Comparison of ENCODE assay signal across 10 cellular contexts in the genomic region with DNA sequence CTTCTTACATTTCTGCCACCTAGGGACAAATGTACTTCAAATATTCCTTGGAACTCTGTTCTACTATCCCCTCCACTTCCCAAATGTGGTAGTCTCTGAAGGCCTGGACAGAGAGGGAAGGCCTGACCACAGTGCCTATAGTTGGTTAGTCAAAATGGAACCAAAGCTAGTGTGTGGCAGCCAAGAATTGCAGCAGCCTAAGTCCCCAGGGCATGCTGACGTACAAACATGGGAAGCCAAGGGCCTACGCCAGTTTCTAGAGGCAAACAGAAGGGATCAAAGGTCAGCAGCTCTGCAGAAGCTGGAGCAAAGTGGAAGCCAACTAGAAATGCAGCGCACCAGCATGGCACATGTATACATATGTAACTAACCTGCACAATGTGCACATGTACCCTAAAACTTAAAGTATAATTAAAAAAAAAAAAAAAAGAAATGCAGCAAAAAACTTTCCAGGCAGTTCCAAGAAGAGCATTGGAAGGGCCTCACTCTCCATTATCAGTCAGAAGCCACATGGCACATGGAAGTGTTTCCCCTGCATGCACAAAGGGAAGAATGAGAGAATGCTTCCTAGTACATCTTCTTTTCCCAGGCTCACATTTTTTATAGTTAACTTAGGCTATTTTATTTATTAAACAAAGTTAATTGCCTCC. TPM values are rescaled to one million over a fixed set of nuclear protein-coding genes. Genes with fewer than 3 reads are reported as not detected.
DNase-seq lines count a peak whose midpoint lies in the region; ATAC-seq, FAIRE-seq and TF ChIP-seq lines count a peak whose summit lies in the region.
"Had no signal": no experiment of that assay in that cellular context is flagged by ENCODE, and none has a peak within 500 bp of the region (broad histone marks: within the 10 kb centered on the region; RNA-seq: fewer than 3 reads in every experiment).

No MANE protein-coding gene starts in this region.

- intact Hi-C loops in HepG2 (cut with micrococcal nuclease; ENCODE audit: unreplicated experiment) (loop anchor here (5.0 kb wide), 2 partner anchors 37 to 108 kb away; no protein-coding TSS in a partner anchor), upper lobe of right lung (cut with DNase I) (no loop called here)

- no peak overlapping the region for H3K4me3 ChIP-seq in brain microvascular endothelial cell (ENCODE audit: low read depth, low read length)
- peak overlapping the region in 1 of 3 experiments; percentile 29; a peak in 1 of 6 replicates for H3K4me3 ChIP-seq in HepG2 (replicated peaks in 1 of 3; ENCODE audit: insufficient read depth in 1 of 3, low read depth in 2 of 3, low read length in 3 of 3)
- no peak overlapping the region for H3K4me3 ChIP-seq in tibial nerve
- no peak overlapping the region for H3K4me3 ChIP-seq in upper lobe of right lung

- H2AFZ ChIP-seq in HepG2 (ENCODE audit: low read length) = no peak overlapping the region

- H3K36me3 ChIP-seq in brain microvascular endothelial cell (replicated peaks) (no peaks in the 10 kb centered on the region), HepG2 (replicated peaks in 1 of 2; ENCODE audit: control insufficient read depth in 1 of 2, insufficient read depth in 2 of 2, low read length in 2 of 2) (no peaks in the 10 kb centered on the region), tibial nerve (no peaks in the 10 kb centered on the region), upper lobe of right lung (no peaks in the 10 kb centered on the region)

- no peak for TF ChIP-seq POLR2A in HepG2 (IDR thresholded peaks at IDR 0.05; ENCODE audit: insufficient read depth in 1 of 2, low read depth in 2 of 2, low read length in 2 of 2)
- no peak for TF ChIP-seq POLR2A in tibial nerve (IDR thresholded peaks at IDR 0.05)

- no peak overlapping the region for H3K9ac ChIP-seq in HepG2 (ENCODE audit: insufficient read depth, low read depth, low read length)

- TF ChIP-seq EP300 in HepG2 (IDR thresholded peaks at IDR 0.05; ENCODE audit: low read depth in 2 of 2, low read length in 2 of 2) (no peak), HepG2 (CRISPR knock-in tag; IDR thresholded peaks at IDR 0.05; ENCODE audit: borderline replicate concordance) (no peak), tibial nerve (IDR thresholded peaks at IDR 0.05) (peak in 1 of 2 donors; percentile 80)

- POLR2A ChIA-PET in HepG2 (lab: Yijun Ruan, JAX) = interaction anchor here (1.1 to 3.6 kb wide), 3 partner anchors 40 to 111 kb away, joined by 3 to 28 read pairs (median 3); a partner anchor contains a TSS

- CTCF ChIA-PET in HepG2 (lab: Yijun Ruan, JAX; ENCODE audit: low intra/inter-chr PET ratio, low total read pairs) = no interaction called here

- FAIRE-seq in HepG2 (lab: Jason Lieb, UNC) = peak; percentile 83
- FAIRE-seq: keratinocyte had no signal

- H3K27ac ChIP-seq in brain microvascular endothelial cell = no peak overlapping the region
- peak overlapping the region; percentile 0 for H3K27ac ChIP-seq in HepG2 (ENCODE audit: extremely low read length, insufficient read depth, low read length)
- H3K27ac ChIP-seq in tibial nerve = peak overlapping the region in 2 of 4 donors; percentile 46 to 68
- no peak overlapping the region for H3K27ac ChIP-seq in upper lobe of right lung

- WGBS in HepG2 (ENCODE audit: low lambda C conversion rate) = 0% methylated on average over 3 of the region's 3 CpGs
- whole genome bisulfite sequencing in tibial nerve, 2 donors = 26% methylated on average over 3 of the region's 3 CpGs

- peak overlapping the region; percentile 55 for H3K4me2 ChIP-seq in HepG2 (ENCODE audit: low read depth, low read length)

- in situ Hi-C loops in brain microvascular endothelial cell (cut with HindIII; ENCODE audit: low pct_ligation_motif_present, low sequenced_read_pairs) = no loop called here
- in situ Hi-C loops in HepG2 (cut with HindIII; ENCODE audit: extremely low pct_ligation_motif_present, low pct_unique_long_range_greater_than_20kb) = no loop called here

- no TSS peak for BruUV-seq in HepG2 (replicated peaks; lab: Mats Ljungman, UMichigan)

- no peaks in the 10 kb centered on the region for H3K79me2 ChIP-seq in HepG2 (ENCODE audit: insufficient read depth, low read length)

- peak; percentile 91 for ATAC-seq in HepG2
- no peak for ATAC-seq in HG03135 (IDR thresholded peaks at IDR 0.05; ENCODE audit: unreplicated experiment)
- no peak for ATAC-seq in upper lobe of right lung

- peak; percentile 20 for DNase-seq in NCI-H1436 (lab: John Stamatoyannopoulos, UW)
- no peak for DNase-seq in NCI-H1436 treated with DMSO at 0.1 percent for 48 hours (lab: John Stamatoyannopoulos, UW)
- peak; percentile 40 for DNase-seq in brain microvascular endothelial cell
- peak; percentile 83 for DNase-seq in HepG2 (ENCODE audit: low spot score)
- DNase-seq in tibial nerve (ENCODE audit: low spot score in 2 of 2) = peak; percentile 69
- no peak for DNase-seq in upper lobe of right lung
- no peak for DNase-seq in SW480 (ENCODE audit: low spot score)
- DNase-seq: activated CD8-positive, alpha-beta memory T cell treated with anti-CD3 and anti-CD28 coated beads, Interleukin-2, amount 50 U/mL, for 48 hours had no signal

- H3K4me1 ChIP-seq in HepG2 (ENCODE audit: insufficient read depth, low read length) (peaks cover 49% of the 10 kb centered on the region), tibial nerve (peaks cover 0 to 31% (median 15%) of the 10 kb centered on the region in 4 donors), upper lobe of right lung (peaks cover 15% of the 10 kb centered on the region)

- H3K27me3 ChIP-seq in brain microvascular endothelial cell (replicated peaks) = no peaks in the 10 kb centered on the region
- no peaks in the 10 kb centered on the region for H3K27me3 ChIP-seq in HepG2 (ENCODE audit: control insufficient read depth in 1 of 2, insufficient read depth in 2 of 2, low read length in 2 of 2)
- no peaks in the 10 kb centered on the region for H3K27me3 ChIP-seq in tibial nerve
- H3K27me3 ChIP-seq in upper lobe of right lung = no peaks in the 10 kb centered on the region

- H3K9me3 ChIP-seq in HepG2 (ENCODE audit: low read length) (no peaks in the 10 kb centered on the region), tibial nerve (no peaks in the 10 kb centered on the region), upper lobe of right lung (no peaks in the 10 kb centered on the region)

- TF ChIP-seq CTCF in brain microvascular endothelial cell (IDR thresholded peaks at IDR 0.05; ENCODE audit: low read depth, low read length, missing control alignments) = no peak
- TF ChIP-seq CTCF in HepG2 (CRISPR knock-in tag; IDR thresholded peaks at IDR 0.05) = no peak
- no peak for TF ChIP-seq CTCF in tibial nerve (IDR thresholded peaks at IDR 0.05)
- TF ChIP-seq CTCF in upper lobe of right lung (IDR thresholded peaks at IDR 0.05) = no peak

- TF ChIP-seq RAD21 in HepG2 (CRISPR knock-in tag; IDR thresholded peaks at IDR 0.05) = no peak

- H4K20me1 ChIP-seq in HepG2 (ENCODE audit: insufficient read depth, low read length) = no peaks in the 10 kb centered on the region

TF ChIP-seq in HepG2, 621 proteins besides CTCF, POLR2A, EP300 and RAD21 (continues in another document):
- TF ChIP-seq DNMT3B (CRISPR knock-in tag; conservative IDR thresholded peaks at IDR 0.05) (no peak), ZBTB21 (CRISPR knock-in tag; IDR thresholded peaks at IDR 0.05) (peak; percentile 44; the same call in 1 of the 2 replicates), YEATS4 (CRISPR knock-in tag; IDR thresholded peaks at IDR 0.05; ENCODE audit: borderline replicate concordance) (no peak), CHD2 (IDR thresholded peaks at IDR 0.05; ENCODE audit: low read depth, low read length) (no peak), SPEN (CRISPR knock-in tag; IDR thresholded peaks at IDR 0.05; ENCODE audit: low read depth) (peak; percentile 34; the same call in 1 of the 2 replicates)
- TF ChIP-seq, protein P1, sequence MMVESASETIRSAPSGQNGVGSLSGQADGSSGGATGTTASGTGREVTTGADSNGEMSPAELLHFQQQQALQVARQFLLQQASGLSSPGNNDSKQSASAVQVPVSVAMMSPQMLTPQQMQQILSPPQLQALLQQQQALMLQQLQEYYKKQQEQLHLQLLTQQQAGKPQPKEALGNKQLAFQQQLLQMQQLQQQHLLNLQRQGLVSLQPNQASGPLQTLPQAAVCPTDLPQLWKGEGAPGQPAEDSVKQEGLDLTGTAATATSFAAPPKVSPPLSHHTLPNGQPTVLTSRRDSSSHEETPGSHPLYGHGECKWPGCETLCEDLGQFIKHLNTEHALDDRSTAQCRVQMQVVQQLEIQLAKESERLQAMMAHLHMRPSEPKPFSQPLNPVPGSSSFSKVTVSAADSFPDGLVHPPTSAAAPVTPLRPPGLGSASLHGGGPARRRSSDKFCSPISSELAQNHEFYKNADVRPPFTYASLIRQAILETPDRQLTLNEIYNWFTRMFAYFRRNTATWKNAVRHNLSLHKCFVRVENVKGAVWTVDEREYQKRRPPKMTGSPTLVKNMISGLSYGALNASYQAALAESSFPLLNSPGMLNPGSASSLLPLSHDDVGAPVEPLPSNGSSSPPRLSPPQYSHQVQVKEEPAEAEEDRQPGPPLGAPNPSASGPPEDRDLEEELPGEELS (CRISPR knock-in tag; IDR thresholded peaks at IDR 0.05) = 0 out of 2 replicates have a peak, but pooled peaks have one; percentile 27

RNA-seq across cellular contexts. Expression of a gene that starts 39.4 kb away (rescaled TPM):
- 25.0 and 46.2 TPM in 2 replicates for total RNA-seq in HepG2 (2016; rRNA removed; fragmentation: Illumina TruSeq; extraction: Trizol)
- total RNA-seq in HepG2 (2016; cell fraction: cytosol; rRNA removed; fragmentation: Illumina TruSeq; extraction: Trizol; ENCODE audit: low read depth) = 21.8 and 26.9 TPM in 2 replicates
- 23.2 and 49.2 TPM in 2 replicates for total RNA-seq in HepG2 (2016; cell fraction: insoluble cytoplasmic fraction; rRNA removed; fragmentation: Illumina TruSeq; extraction: Trizol)
- 27.1 and 30.4 TPM in 2 replicates for total RNA-seq in HepG2 (2016; cell fraction: membrane; rRNA removed; fragmentation: Illumina TruSeq; extraction: Trizol)
- total RNA-seq in HepG2 (2016; cell fraction: nucleus; rRNA removed; fragmentation: Illumina TruSeq; extraction: Trizol) = 59.8 and 64.1 TPM in 2 replicates
- 33.2 and 36.2 TPM in 2 replicates for polyA plus RNA-seq in HepG2 (2011; rRNA removed)
- 30.4 and 31.8 TPM in 2 replicates for polyA plus RNA-seq in HepG2 (2011; cell fraction: cytosol; rRNA removed)
- 131 and 138 TPM in 2 replicates for polyA plus RNA-seq in HepG2 (2011; cell fraction: nucleus; rRNA removed)
- polyA plus RNA-seq in HepG2 (2012) = 49.0 and 63.8 TPM in 2 replicates
- 24.1 and 25.0 TPM in 2 replicates for polyA plus RNA-seq in HepG2 (2016; cell fraction: cytosol; fragmentation: Illumina TruSeq; extraction: Trizol; ENCODE audit: low read depth)
- 48.7 and 51.1 TPM in 2 replicates for polyA plus RNA-seq in HepG2 (2016; cell fraction: insoluble cytoplasmic fraction; fragmentation: Illumina TruSeq; extraction: Trizol; ENCODE audit: low read depth)
- polyA plus RNA-seq in HepG2 (2016; cell fraction: membrane; fragmentation: Illumina TruSeq; extraction: Trizol; ENCODE audit: low read depth) = 26.6 and 28.9 TPM in 2 replicates
- polyA plus RNA-seq in HepG2 (2016; cell fraction: nucleus; fragmentation: Illumina TruSeq; extraction: Trizol; ENCODE audit: insufficient read depth, low read depth) = 151 and 156 TPM in 2 replicates
- polyA minus RNA-seq in HepG2 (2011; rRNA and poly(A)+ RNA removed; ENCODE audit: low replicate concordance) = 1.4 and 17.0 TPM in 2 replicates
- 11.3 and 13.7 TPM in 2 replicates for polyA minus RNA-seq in HepG2 (2011; cell fraction: cytosol; rRNA and poly(A)+ RNA removed)
- polyA minus RNA-seq in HepG2 (2011; cell fraction: nucleus; rRNA and poly(A)+ RNA removed) = 60.7 and 75.2 TPM in 2 replicates
- total RNA-seq in tibial nerve = 10 to 100 TPM; 53.1 to 95.4 (median 72.9) TPM
- total RNA-seq in upper lobe of right lung = 16.4 TPM

Comparison
In these comparisons a context has a peak if more than half of its experiments do, and no peak if none do; other contexts are left out.
1. DNase-seq: peak in NCI-H1436 (single experiment), brain microvascular endothelial cell (single experiment), HepG2 (single experiment) and tibial nerve (2 of 2); none in NCI-H1436 treated with DMSO at 0.1 percent for 48 hours (single experiment), upper lobe of right lung (single experiment) and SW480 (single experiment).